ENCODE assay signal across 8 cellular contexts in genomic region chr16:53372942-53373871, GRCh38.
A peak's percentile ranks its signal among the peaks of the same experiment; 100 is the strongest.
DNase-seq lines count a peak whose midpoint lies in the region; ATAC-seq lines count a peak whose summit lies in the region.

No MANE protein-coding gene starts in this region.

- peak overlapping the region in 2 of 3 donors; percentile 46 to 81 for H3K27ac Mint-ChIP-seq in CD4-positive, CD25-positive, alpha-beta regulatory T cell

- peaks cover 6 to 36% (median 6%) of the 10 kb centered on the region in 4 donors for H3K4me1 Mint-ChIP-seq in CD4-positive, CD25-positive, alpha-beta regulatory T cell

- peak overlapping the region in 2 of 4 donors; percentile 82 to 95 for H3K4me3 Mint-ChIP-seq in CD4-positive, CD25-positive, alpha-beta regulatory T cell

- no peaks in the 10 kb centered on the region for H3K36me3 ChIP-seq in CD4-positive, CD25-positive, alpha-beta regulatory T cell (ENCODE audit: control insufficient read depth, insufficient read depth, low read length)

- intact Hi-C loops in left cardiac atrium (cut with DNase I) = no loop called here

- no peak overlapping the region for H3K27ac ChIP-seq in CD4-positive, CD25-positive, alpha-beta regulatory T cell (ENCODE audit: insufficient read depth, low read length, poor library complexity, severe bottlenecking)

- H3K27me3 Mint-ChIP-seq in CD4-positive, CD25-positive, alpha-beta regulatory T cell = peaks cover 17% of the 10 kb centered on the region

- peaks cover 23% of the 10 kb centered on the region for H3K27me3 ChIP-seq in CD4-positive, CD25-positive, alpha-beta regulatory T cell (ENCODE audit: control insufficient read depth, insufficient read depth, low read length)

- peak; percentile 87 to 96 for ATAC-seq in CD4-positive, CD25-positive, alpha-beta regulatory T cell (ENCODE audit: low read depth in 2 of 2)
- ATAC-seq in left cardiac atrium (peak; percentile 53 to 77), HG03460 (IDR thresholded peaks at IDR 0.05; ENCODE audit: unreplicated experiment) (no peak)

- H3K9me3 ChIP-seq in CD4-positive, CD25-positive, alpha-beta regulatory T cell (ENCODE audit: control insufficient read depth in 2 of 2, low read length in 2 of 2) = no peaks in the 10 kb centered on the region

- peak; percentile 64 to 76 (median 69) for DNase-seq in CD4-positive, CD25-positive, alpha-beta regulatory T cell
- DNase-seq in HT-29 (ENCODE audit: low spot score) (peak; percentile 90), activated T-cell treated with anti-CD3 and anti-CD28 coated beads for 4 hours (peak; percentile 84), left cardiac atrium (no peak), amniotic stem cell (lab: John Stamatoyannopoulos, UW) (no peak), medulla oblongata (ENCODE audit: extremely low spot score) (no peak)
- peak; percentile 78 to 82 for DNase-seq in stimulated activated CD4-positive, alpha-beta T cell treated with anti-CD3 and anti-CD28 coated beads, Interleukin-4, amount 100 ng/mL, for 4 hours

- peaks cover 16% of the 10 kb centered on the region for H3K4me1 ChIP-seq in CD4-positive, CD25-positive, alpha-beta regulatory T cell (ENCODE audit: control insufficient read depth, insufficient read depth, low read length, poor library complexity, severe bottlenecking)

- no peaks in the 10 kb centered on the region for H3K9me3 Mint-ChIP-seq in CD4-positive, CD25-positive, alpha-beta regulatory T cell

- no peaks in the 10 kb centered on the region for H3K36me3 Mint-ChIP-seq in CD4-positive, CD25-positive, alpha-beta regulatory T cell

- H3K4me3 ChIP-seq in CD4-positive, CD25-positive, alpha-beta regulatory T cell (ENCODE audit: low read depth, low read length) = peak overlapping the region; percentile 58

Comparison
In these comparisons a context has a peak if more than half of its experiments do, and no peak if none do; other contexts are left out.
1. DNase-seq: peak in CD4-positive, CD25-positive, alpha-beta regulatory T cell (3 of 3), HT-29 (single experiment), activated T-cell treated with anti-CD3 and anti-CD28 coated beads for 4 hours (single experiment) and stimulated activated CD4-positive, alpha-beta T cell treated with anti-CD3 and anti-CD28 coated beads, Interleukin-4, amount 100 ng/mL, for 4 hours (2 of 2); none in left cardiac atrium (single experiment), amniotic stem cell (single experiment) and medulla oblongata (single experiment).